ENCODE assay signal across 7 cellular contexts in the genomic region with DNA sequence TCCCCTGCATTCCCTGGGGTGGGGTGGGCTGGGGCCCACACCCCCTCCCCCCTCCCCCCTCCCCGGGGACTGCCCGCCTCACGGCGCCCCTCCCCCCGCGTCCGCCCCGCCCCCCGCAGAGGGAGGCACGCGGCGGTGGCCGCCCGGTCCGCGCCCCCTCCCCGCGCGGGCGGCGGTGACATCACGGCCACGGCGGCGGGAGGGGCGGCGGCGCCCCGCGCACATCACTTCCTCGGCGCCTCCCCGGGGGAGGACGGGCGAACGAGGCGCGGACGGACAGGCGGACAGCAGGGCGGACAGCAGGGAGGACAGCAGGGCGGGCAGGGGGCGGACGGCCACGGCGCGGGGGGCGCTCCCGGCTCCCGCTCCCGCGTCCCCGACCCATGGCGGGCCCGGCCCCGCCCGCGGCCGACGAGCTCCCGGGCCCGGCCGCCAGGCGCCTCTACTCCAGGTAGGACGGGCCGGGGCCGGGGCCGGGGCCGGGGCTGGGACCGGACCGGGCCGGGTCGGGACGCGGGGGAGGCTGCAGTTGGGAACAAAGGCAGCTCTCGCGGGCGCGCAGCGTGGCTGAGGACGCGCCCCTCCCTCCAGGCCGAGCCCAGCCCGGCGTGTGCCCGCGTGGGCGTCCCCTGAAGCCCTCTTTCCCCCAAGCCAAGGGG. TPM values are rescaled to one million over a fixed set of nuclear protein-coding genes. Genes with fewer than 3 reads are reported as not detected.
DNase-seq lines count a peak whose midpoint lies in the region; ATAC-seq and TF ChIP-seq lines count a peak whose summit lies in the region.

A gene with protein sequence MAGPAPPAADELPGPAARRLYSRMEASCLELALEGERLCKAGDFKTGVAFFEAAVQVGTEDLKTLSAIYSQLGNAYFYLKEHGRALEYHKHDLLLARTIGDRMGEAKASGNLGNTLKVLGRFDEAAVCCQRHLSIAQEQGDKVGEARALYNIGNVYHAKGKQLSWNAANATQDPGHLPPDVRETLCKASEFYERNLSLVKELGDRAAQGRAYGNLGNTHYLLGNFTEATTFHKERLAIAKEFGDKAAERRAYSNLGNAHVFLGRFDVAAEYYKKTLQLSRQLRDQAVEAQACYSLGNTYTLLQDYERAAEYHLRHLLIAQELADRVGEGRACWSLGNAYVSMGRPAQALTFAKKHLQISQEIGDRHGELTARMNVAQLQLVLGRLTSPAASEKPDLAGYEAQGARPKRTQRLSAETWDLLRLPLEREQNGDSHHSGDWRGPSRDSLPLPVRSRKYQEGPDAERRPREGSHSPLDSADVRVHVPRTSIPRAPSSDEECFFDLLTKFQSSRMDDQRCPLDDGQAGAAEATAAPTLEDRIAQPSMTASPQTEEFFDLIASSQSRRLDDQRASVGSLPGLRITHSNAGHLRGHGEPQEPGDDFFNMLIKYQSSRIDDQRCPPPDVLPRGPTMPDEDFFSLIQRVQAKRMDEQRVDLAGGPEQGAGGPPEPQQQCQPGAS (plus strand): TSS at position 227 of the 659 bp plus-strand sequence. CDS start 157 bp downstream, at position 384.

- TF ChIP-seq POLR2A in body of pancreas (IDR thresholded peaks at IDR 0.05), result peak in 1 of 3 donors; percentile 24

- H3K9me3 ChIP-seq in HAP-1 (no peaks in the 10 kb centered on the region), body of pancreas (no peaks in the 10 kb centered on the region)

- peak in 2 of 7 experiments; percentile 20 to 24 for TF ChIP-seq CTCF in body of pancreas (IDR thresholded peaks at IDR 0.05)

- peak in 1 of 2 experiments; percentile 54 for DNase-seq in HAP-1 (ENCODE audit: low spot score in 2 of 2)
- DNase-seq in T follicular helper cell (ENCODE audit: low read depth), result peak; percentile 10
- DNase-seq in body of pancreas, result peak; percentile 44 to 61 (median 52)
- peak in 33 of 51 donors; percentile 10 to 76 (median 45) for DNase-seq in hypothalamus (lab: John Stamatoyannopoulos, UW)
- DNase-seq in renal cortical epithelial cell (ENCODE audit: low read depth), result no peak
- DNase-seq in T1000 (lab: John Stamatoyannopoulos, UW), result no peak

- H3K27ac ChIP-seq in body of pancreas, result peak within 1 kb of the TSS in 3 of 4 donors; percentile 30 to 56 (median 44)

- in situ Hi-C loops in HAP-1 (cut with MboI; ENCODE audit: low sequenced_read_pairs), result no loop called here

- H3K27me3 ChIP-seq in HAP-1 (ENCODE audit: low read depth), result no peaks in the 10 kb centered on the region
- H3K27me3 ChIP-seq in body of pancreas, result no peaks in the 10 kb centered on the region

- H3K4me3 ChIP-seq in HAP-1, result peak within 1 kb of the TSS; percentile 42
- H3K4me3 ChIP-seq in body of pancreas, result peak within 1 kb of the TSS; percentile 9 to 17

- H3K4me1 ChIP-seq in HAP-1 (peaks cover 9% of the 10 kb centered on the region), body of pancreas (peaks cover 13% of the 10 kb centered on the region)

- WGBS in body of pancreas, 2 donors, result 0% methylated on average over 31 of the region's 88 CpGs; no CpG with 5 or more reads in 1 of the 2 donors

- peak; percentile 51 for ATAC-seq in body of pancreas
- no peak for ATAC-seq in GM21717 (IDR thresholded peaks at IDR 0.05; ENCODE audit: unreplicated experiment)

- H3K36me3 ChIP-seq in HAP-1 (replicated peaks) (no peaks in the 10 kb centered on the region), body of pancreas (replicated peaks in 1 of 2; ENCODE audit: insufficient read depth in 1 of 2, low read depth in 2 of 2) (no peaks in the 10 kb centered on the region)

- intact Hi-C loops in body of pancreas (cut with DNase I), result no loop called here

RNA-seq across cellular contexts. Expression of the gene that starts here (rescaled TPM):
- 10 to 100 TPM; 15.8 to 23.1 TPM for total RNA-seq in body of pancreas
- total RNA-seq in renal cortical epithelial cell, result 15.5 and 23.6 TPM in 2 replicates

Comparison
In these comparisons a context has a peak if more than half of its experiments do, and no peak if none do; other contexts are left out.
1. DNase-seq: peak in T follicular helper cell (single experiment), body of pancreas (4 of 4) and hypothalamus (33 of 51); none in renal cortical epithelial cell (single experiment) and T1000 (single experiment).